In the genomic region with DNA sequence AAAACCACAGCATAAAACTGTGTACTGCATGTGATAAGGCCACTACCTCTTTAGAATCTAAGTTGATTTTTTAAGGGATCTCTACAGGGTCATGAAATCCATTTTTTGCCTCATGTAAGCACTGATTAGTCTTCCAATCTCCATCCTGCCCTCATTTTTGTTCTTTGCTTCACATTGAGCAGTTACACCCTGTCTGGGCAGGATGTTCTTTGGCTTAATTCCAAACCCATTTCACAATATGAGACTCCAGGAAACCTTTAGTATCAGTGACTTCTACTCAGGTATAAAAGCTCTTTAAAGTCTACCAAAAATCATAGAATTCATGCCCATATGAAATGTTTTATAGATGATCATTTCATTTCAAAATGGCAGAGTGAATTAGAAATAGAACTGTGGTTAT, we compare ENCODE assay signal across 21 cellular contexts.
DNase-seq lines count a peak whose midpoint lies in the region; ATAC-seq and TF ChIP-seq lines count a peak whose summit lies in the region.
"Had no signal": no experiment of that assay in that cellular context is flagged by ENCODE, and none has a peak within 500 bp of the region (broad histone marks: within the 10 kb centered on the region; RNA-seq: fewer than 3 reads in every experiment).

No MANE protein-coding gene starts in this region.

- no peak overlapping the region for H3K27ac Mint-ChIP-seq in CD14-positive monocyte
- H3K27ac Mint-ChIP-seq: activated naive CD4-positive, alpha-beta T cell treated with anti-CD3 and anti-CD28 coated beads for 36 hours; CD4-positive, alpha-beta T cell; neural progenitor cell; stimulated activated naive CD8-positive, alpha-beta T cell treated with anti-CD3 and anti-CD28 coated beads, Interleukin-15, amount 100 ng/mL, for 72 hours had no signal

- no peaks in the 10 kb centered on the region for H3K4me1 Mint-ChIP-seq in CD14-positive monocyte
- H3K4me1 Mint-ChIP-seq: neural progenitor cell had no signal

- H3K4me3 Mint-ChIP-seq in CD14-positive monocyte, result no peak overlapping the region
- H3K4me3 Mint-ChIP-seq: activated naive CD4-positive, alpha-beta T cell treated with anti-CD3 and anti-CD28 coated beads for 36 hours; activated T-cell treated with anti-CD3 and anti-CD28 coated beads, Interleukin-2, amount 50 U/mL, for 4 hours; CD4-positive, alpha-beta T cell; neural progenitor cell; stimulated activated naive CD8-positive, alpha-beta T cell treated with anti-CD3 and anti-CD28 coated beads, Interleukin-15, amount 100 ng/mL, for 72 hours had no signal

- no peaks in the 10 kb centered on the region for H3K36me3 Mint-ChIP-seq in CD14-positive monocyte
- H3K36me3 Mint-ChIP-seq: neural progenitor cell had no signal

- H3K27me3 Mint-ChIP-seq in CD14-positive monocyte (ENCODE audit: low read depth in 3 of 3), result peaks cover 0 to 2% (median 0%) of the 10 kb centered on the region in 3 donors
- H3K27me3 Mint-ChIP-seq: stimulated activated naive CD8-positive, alpha-beta T cell treated with anti-CD3 and anti-CD28 coated beads, Interleukin-15, amount 100 ng/mL, for 72 hours had no signal

- H3K9me3 Mint-ChIP-seq in CD14-positive monocyte, result peaks cover 0 to 5% (median 0%) of the 10 kb centered on the region in 7 donors
- H3K9me3 Mint-ChIP-seq: activated naive CD4-positive, alpha-beta T cell treated with anti-CD3 and anti-CD28 coated beads for 36 hours; activated T-cell treated with anti-CD3 and anti-CD28 coated beads, Interleukin-2, amount 50 U/mL, for 4 hours; CD4-positive, alpha-beta T cell; neural progenitor cell; stimulated activated naive CD8-positive, alpha-beta T cell treated with anti-CD3 and anti-CD28 coated beads, Interleukin-15, amount 100 ng/mL, for 72 hours had no signal

- intact Hi-C loops in CD14-positive monocyte (cut with micrococcal nuclease), result no loop called here

- ATAC-seq in omental fat pad (ENCODE audit: low FRiP score), result no peak
- no peak for ATAC-seq in GM19467 (IDR thresholded peaks at IDR 0.05; ENCODE audit: unreplicated experiment)
- ATAC-seq: activated T-cell treated with anti-CD3 and anti-CD28 coated beads, Interleukin-2, amount 50 U/mL, for 4 hours; stimulated activated naive CD8-positive, alpha-beta T cell treated with anti-CD3 and anti-CD28 coated beads, Interleukin-15, amount 100 ng/mL, for 72 hours had no signal

- DNase-seq in DMS153 (lab: John Stamatoyannopoulos, UW), result peak; percentile 63
- DNase-seq in LoVo (ENCODE audit: low spot score), result peak; percentile 24
- peak; percentile 76 for DNase-seq in amniotic epithelial cell (ENCODE audit: low read depth)
- peak; percentile 22 for DNase-seq in glomerular visceral epithelial cell (ENCODE audit: extremely low spot score)
- DNase-seq in omental fat pad (ENCODE audit: low spot score), result no peak
- DNase-seq in activated naive CD4-positive, alpha-beta T cell treated with anti-CD3 and anti-CD28 coated beads, Interleukin-2, amount 50 U/mL, for 16 hours, result no peak
- DNase-seq in CD14-positive monocyte (ENCODE audit: low spot score), result no peak
- DNase-seq: activated CD4-positive, alpha-beta T cell treated with anti-CD3 and anti-CD28 coated beads for 1 hour; activated naive CD4-positive, alpha-beta T cell treated with anti-CD3 and anti-CD28 coated beads for 36 hours; activated T-cell treated with anti-CD3 and anti-CD28 coated beads, Interleukin-2, amount 50 U/mL, for 4 hours; aorta; CD4-positive, alpha-beta T cell; effector CD8-positive, alpha-beta T cell; esophagus squamous epithelium; NCI-H1417 treated with DMSO at 0.1 percent for 48 hours; NCI-H2227 treated with DMSO at 0.1 percent for 48 hours; stimulated activated CD4-positive, alpha-beta T cell treated with anti-CD3 and anti-CD28 coated beads, Interleukin-4, amount 100 ng/mL, for 24 hours; stimulated activated naive CD8-positive, alpha-beta T cell treated with anti-CD3 and anti-CD28 coated beads, Interleukin-15, amount 100 ng/mL, for 72 hours; transverse colon had no signal

- TF ChIP-seq CTCF in omental fat pad (IDR thresholded peaks at IDR 0.05) (no peak), CD14-positive monocyte (IDR thresholded peaks at IDR 0.05) (no peak)

Comparison
In these comparisons a context has a peak if more than half of its experiments do, and no peak if none do; other contexts are left out.
1. DNase-seq: peak in DMS153 (single experiment), LoVo (single experiment), amniotic epithelial cell (single experiment) and glomerular visceral epithelial cell (single experiment); none in omental fat pad (single experiment), activated naive CD4-positive, alpha-beta T cell treated with anti-CD3 and anti-CD28 coated beads, Interleukin-2, amount 50 U/mL, for 16 hours (single experiment) and CD14-positive monocyte (single experiment).